Comparison of ENCODE assay signal across 8 cellular contexts in the genomic region with DNA sequence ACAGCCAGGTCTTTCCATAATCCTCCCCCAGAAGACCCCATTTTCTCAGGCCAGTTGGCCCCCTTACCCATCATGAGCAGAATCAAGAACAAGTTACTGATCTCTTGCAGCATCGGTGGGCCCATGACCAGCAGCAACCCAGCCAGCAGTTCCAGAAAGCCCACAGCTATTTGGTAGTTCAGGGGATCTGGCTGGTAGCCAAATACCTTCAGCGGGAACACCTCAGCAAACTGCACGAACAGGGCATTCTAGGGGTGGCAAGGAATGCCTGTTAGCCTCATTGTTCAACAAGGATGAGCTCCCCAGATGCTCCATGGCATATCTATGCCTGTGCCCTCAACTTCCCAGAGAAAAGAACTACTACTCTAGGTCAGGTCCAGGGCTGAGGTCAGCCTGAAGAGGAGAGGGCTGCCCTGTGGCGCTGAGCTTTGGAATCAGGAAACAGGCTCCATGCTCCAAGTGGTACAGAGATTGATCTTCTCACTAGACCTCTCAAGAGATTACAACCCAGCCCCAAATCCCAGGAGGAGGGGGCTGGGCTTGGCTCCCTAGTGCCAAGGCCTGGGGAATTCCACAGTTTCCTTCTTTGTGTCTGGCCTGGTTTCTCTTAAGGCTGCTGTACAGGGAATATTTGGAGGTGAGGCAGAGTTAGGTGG. TPM values are rescaled to one million over a fixed set of nuclear protein-coding genes. Genes with fewer than 3 reads are reported as not detected.
DNase-seq lines count a peak whose midpoint lies in the region; ATAC-seq, FAIRE-seq and TF ChIP-seq lines count a peak whose summit lies in the region.

No MANE protein-coding gene starts in this region.

- ATAC-seq in SK-N-SH treated with all-trans-retinoic acid at 6 μM for 48 hours (peak; percentile 14), GM18868 (IDR thresholded peaks at IDR 0.05; ENCODE audit: unreplicated experiment) (no peak)

- DNase-seq in GM12892 (ENCODE audit: insufficient read length) (no peak), fibroblast of the aortic adventitia (ENCODE audit: low read depth) (peak; percentile 48), Ammon's horn (ENCODE audit: low spot score) (no peak), T1000 (lab: John Stamatoyannopoulos, UW) (no peak), SIG-M5 (lab: John Stamatoyannopoulos, UW) (no peak)

- peak overlapping the region; percentile 92 for H3K4me2 ChIP-seq in skeletal muscle satellite cell (ENCODE audit: low read length)

- no peak for TF ChIP-seq CTCF in fibroblast of the aortic adventitia (IDR thresholded peaks at IDR 0.05; ENCODE audit: insufficient read depth, low read length)

- no peaks in the 10 kb centered on the region for H3K27me3 ChIP-seq in skeletal muscle satellite cell (ENCODE audit: control insufficient read depth, insufficient read depth, low read length)

- H3K36me3 ChIP-seq in skeletal muscle satellite cell (ENCODE audit: insufficient read depth, low read length), result peaks cover 9% of the 10 kb centered on the region

- H3K4me3 ChIP-seq in fibroblast of the aortic adventitia (ENCODE audit: low read depth, low read length), result peak overlapping the region; percentile 86
- H3K4me3 ChIP-seq in skeletal muscle satellite cell (ENCODE audit: low read length), result peak overlapping the region; percentile 98

- no peak for TF ChIP-seq POLR2A in GM12892 (IDR thresholded peaks at IDR 0.05; ENCODE audit: low read depth, low read length)

- FAIRE-seq in GM12892 (lab: Jason Lieb, UNC), result peak; percentile 30

- H3K4me1 ChIP-seq in skeletal muscle satellite cell (ENCODE audit: control insufficient read depth, insufficient read depth, low read length), result peaks cover 26% of the 10 kb centered on the region

- no peaks in the 10 kb centered on the region for H3K9me3 ChIP-seq in skeletal muscle satellite cell (replicated peaks; ENCODE audit: low read length)

- H3K9ac ChIP-seq in skeletal muscle satellite cell (ENCODE audit: low read depth, low read length), result peak overlapping the region; percentile 95

TF ChIP-seq in SK-N-SH treated with all-trans-retinoic acid at 6 μM for 48 hours, 23 proteins besides CTCF, POLR2A, EP300 and RAD21:
- TF ChIP-seq OSR1 (CRISPR knock-in tag; IDR thresholded peaks at IDR 0.05) (no peak), SNAI2 (CRISPR knock-in tag; IDR thresholded peaks at IDR 0.05) (no peak), GLIS3 (CRISPR knock-in tag; IDR thresholded peaks at IDR 0.05) (no peak), ESRRG (CRISPR knock-in tag; IDR thresholded peaks at IDR 0.05) (no peak), TCF4 (CRISPR knock-in tag; IDR thresholded peaks at IDR 0.05; ENCODE audit: borderline replicate concordance) (no peak), CREB5 (CRISPR knock-in tag; IDR thresholded peaks at IDR 0.05; ENCODE audit: low read depth) (no peak), ZNF565 (CRISPR knock-in tag; conservative IDR thresholded peaks at IDR 0.05; ENCODE audit: low read depth) (no peak), TOX (CRISPR knock-in tag; IDR thresholded peaks at IDR 0.05; ENCODE audit: borderline replicate concordance) (no peak), ZFP3 (CRISPR knock-in tag; IDR thresholded peaks at IDR 0.05) (no peak)
- TF ChIP-seq, protein P1, sequence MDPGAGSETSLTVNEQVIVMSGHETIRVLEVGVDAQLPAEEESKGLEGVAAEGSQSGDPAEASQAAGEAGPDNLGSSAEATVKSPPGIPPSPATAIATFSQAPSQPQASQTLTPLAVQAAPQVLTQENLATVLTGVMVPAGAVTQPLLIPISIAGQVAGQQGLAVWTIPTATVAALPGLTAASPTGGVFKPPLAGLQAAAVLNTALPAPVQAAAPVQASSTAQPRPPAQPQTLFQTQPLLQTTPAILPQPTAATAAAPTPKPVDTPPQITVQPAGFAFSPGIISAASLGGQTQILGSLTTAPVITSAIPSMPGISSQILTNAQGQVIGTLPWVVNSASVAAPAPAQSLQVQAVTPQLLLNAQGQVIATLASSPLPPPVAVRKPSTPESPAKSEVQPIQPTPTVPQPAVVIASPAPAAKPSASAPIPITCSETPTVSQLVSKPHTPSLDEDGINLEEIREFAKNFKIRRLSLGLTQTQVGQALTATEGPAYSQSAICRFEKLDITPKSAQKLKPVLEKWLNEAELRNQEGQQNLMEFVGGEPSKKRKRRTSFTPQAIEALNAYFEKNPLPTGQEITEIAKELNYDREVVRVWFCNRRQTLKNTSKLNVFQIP (CRISPR knock-in tag; IDR thresholded peaks at IDR 0.05; ENCODE audit: borderline replicate concordance, low read depth), result no peak

RNA-seq across cellular contexts. Expression of gene TMEM35B, which starts 1.3 kb away (rescaled TPM):
- 30.8 TPM for polyA plus RNA-seq in GM12892 (2012; ENCODE audit: missing spikeins)
- 17.8 and 31.6 TPM in 2 replicates for total RNA-seq in fibroblast of the aortic adventitia (ENCODE audit: low replicate concordance)
- total RNA-seq in skeletal muscle satellite cell (2012; rRNA removed), result 20.1 and 25.1 TPM in 2 replicates

RNA-seq across cellular contexts. Expression of gene ZMYM6, which starts 47.9 kb away (rescaled TPM):
- 13.6 TPM for polyA plus RNA-seq in GM12892 (2012; ENCODE audit: missing spikeins)
- total RNA-seq in fibroblast of the aortic adventitia (ENCODE audit: low replicate concordance), result 11.8 and 24.6 TPM in 2 replicates
- 14.4 and 14.9 TPM in 2 replicates for total RNA-seq in skeletal muscle satellite cell (2012; rRNA removed)

RNA-seq across cellular contexts. Expression of gene DLGAP3, which starts 54.4 kb away (rescaled TPM):
- polyA plus RNA-seq in GM12892 (2012; ENCODE audit: missing spikeins), result not detected
- not detected in 2 replicates for total RNA-seq in fibroblast of the aortic adventitia (ENCODE audit: low replicate concordance)
- total RNA-seq in skeletal muscle satellite cell (2012; rRNA removed), result under 0.01 TPM in 1 of 2 replicates, not detected in the other
